24 cellular contexts compared by ENCODE assay signal in the genomic region with DNA sequence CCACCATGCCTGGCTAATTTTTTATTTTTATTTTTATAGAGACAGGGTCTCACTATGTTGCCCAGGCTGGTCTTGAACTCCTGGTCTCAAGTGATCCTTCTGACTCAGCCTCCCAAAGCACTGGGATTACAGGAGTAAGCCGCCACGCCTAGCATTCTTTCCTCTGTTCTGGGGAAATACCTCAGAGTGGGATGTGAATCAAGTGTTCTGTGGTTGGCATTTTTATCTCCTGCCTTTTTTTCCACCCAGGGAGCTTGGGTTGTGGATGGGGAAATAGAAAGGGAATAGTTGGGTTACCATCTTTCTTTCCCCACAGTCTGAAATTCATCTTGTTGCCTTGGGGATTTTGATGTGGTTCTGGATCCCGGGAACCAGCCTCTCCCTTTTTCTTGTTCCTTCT. TPM values are rescaled to one million over a fixed set of nuclear protein-coding genes. Genes with fewer than 3 reads are reported as not detected.
DNase-seq lines count a peak whose midpoint lies in the region; ATAC-seq and TF ChIP-seq lines count a peak whose summit lies in the region.
"Had no signal": no experiment of that assay in that cellular context is flagged by ENCODE, and none has a peak within 500 bp of the region (broad histone marks: within the 10 kb centered on the region; RNA-seq: fewer than 3 reads in every experiment).

No MANE protein-coding gene starts in this region.

- no peaks in the 10 kb centered on the region for H3K4me1 Mint-ChIP-seq in CD4-positive, alpha-beta T cell (ENCODE audit: low read depth)
- no peaks in the 10 kb centered on the region for H3K4me1 Mint-ChIP-seq in glutamatergic neuron (ENCODE audit: low read depth, unreplicated experiment)
- H3K4me1 Mint-ChIP-seq: GM23338, IgD-negative memory B cell had no signal

- H3K9me3 ChIP-seq in PC-3 (ENCODE audit: low read length) = no peaks in the 10 kb centered on the region
- no peaks in the 10 kb centered on the region for H3K9me3 ChIP-seq in mammary epithelial cell (replicated peaks; ENCODE audit: insufficient read depth, low read length)
- H3K9me3 ChIP-seq in CD4-positive, alpha-beta T cell (ENCODE audit: control insufficient read depth, low read length) = no peaks in the 10 kb centered on the region
- H3K9me3 ChIP-seq: BE2C, HAP-1, SJSA1 had no signal

- no peak for ATAC-seq in PC-3
- no peak for ATAC-seq in CD4-positive, alpha-beta T cell (ENCODE audit: poor library complexity)
- ATAC-seq: GM12878, GM23338, Panc1 had no signal

- no peaks in the 10 kb centered on the region for H3K9me3 Mint-ChIP-seq in CD4-positive, alpha-beta T cell
- peaks cover 2% of the 10 kb centered on the region for H3K9me3 Mint-ChIP-seq in glutamatergic neuron (ENCODE audit: unreplicated experiment)

- no peak overlapping the region for H3K27ac ChIP-seq in PC-3 (ENCODE audit: low read length)
- no peak overlapping the region for H3K27ac ChIP-seq in mammary epithelial cell (ENCODE audit: insufficient read depth, low read depth, low read length)
- H3K27ac ChIP-seq in CD4-positive, alpha-beta T cell (ENCODE audit: low read depth, low read length) = no peak overlapping the region
- H3K27ac ChIP-seq: SJSA1 had no signal

- peak; percentile 61 for DNase-seq in A172 (ENCODE audit: low spot score)
- peak; percentile 43 for DNase-seq in GM04503 (ENCODE audit: low read depth)
- peak; percentile 38 for DNase-seq in PC-3
- DNase-seq in mammary epithelial cell = peak; percentile 26
- no peak for DNase-seq in CD4-positive, alpha-beta T cell
- DNase-seq in germinal center (ENCODE audit: low spot score) = no peak
- DNase-seq in NCI-H2029 treated with DMSO at 0.1 percent for 48 hours (lab: John Stamatoyannopoulos, UW) = no peak
- DNase-seq in glutamatergic neuron = no peak
- DNase-seq: 8988T; BE2C; MM.1S; NCI-H1048; NCI-H1417 treated with DMSO at 0.1 percent for 48 hours; NCI-H187; NCI-H510A treated with DMSO at 0.1 percent for 48 hours; NCI-H774; NK-92 treated with Interleukin-12 subunit alpha and Interleukin-12 subunit beta, amount 100 ng/mL, for 24 hours had no signal

- H3K4me3 Mint-ChIP-seq in CD4-positive, alpha-beta T cell = no peak overlapping the region
- H3K4me3 Mint-ChIP-seq in glutamatergic neuron (ENCODE audit: unreplicated experiment) = no peak overlapping the region
- H3K4me3 Mint-ChIP-seq: GM23338 had no signal

- CTCF ChIA-PET in PC-3 (lab: Charles Lee) = no interaction called here
- CTCF ChIA-PET in mammary epithelial cell (lab: Charles Lee; ENCODE audit: low non-redundant PET) = no interaction called here
- CTCF ChIA-PET in CD4-positive, alpha-beta T cell (lab: Charles Lee) = no interaction called here

- no peak overlapping the region for H3K27ac Mint-ChIP-seq in CD4-positive, alpha-beta T cell
- no peak overlapping the region for H3K27ac Mint-ChIP-seq in glutamatergic neuron (ENCODE audit: unreplicated experiment)
- H3K27ac Mint-ChIP-seq: GM23338 had no signal

- H3K27me3 Mint-ChIP-seq in CD4-positive, alpha-beta T cell = peaks cover 10% of the 10 kb centered on the region
- H3K27me3 Mint-ChIP-seq in glutamatergic neuron (ENCODE audit: unreplicated experiment) = no peaks in the 10 kb centered on the region
- H3K27me3 Mint-ChIP-seq: IgD-negative memory B cell had no signal

- H3K4me1 ChIP-seq in PC-3 (ENCODE audit: insufficient read depth, low read length) (no peaks in the 10 kb centered on the region), mammary epithelial cell (ENCODE audit: insufficient read depth, low read length) (no peaks in the 10 kb centered on the region)
- H3K4me1 ChIP-seq: BE2C, HAP-1, SJSA1 had no signal

- intact Hi-C loops in PC-3 (cut with micrococcal nuclease) = no loop called here
- intact Hi-C loops in mammary epithelial cell (cut with micrococcal nuclease) = no loop called here
- intact Hi-C loops in CD4-positive, alpha-beta T cell (cut with DNase I, micrococcal nuclease) = no loop called here

- BruUV-seq in PC-3 (replicated peaks; lab: Mats Ljungman, UMichigan) = no TSS peak
- BruUV-seq in mammary epithelial cell (replicated peaks; lab: Mats Ljungman, UMichigan) = no TSS peak

- no peak overlapping the region for H3K4me2 ChIP-seq in PC-3 (ENCODE audit: low read length)
- no peak overlapping the region for H3K4me2 ChIP-seq in mammary epithelial cell (ENCODE audit: insufficient read depth, low read depth, low read length)
- H3K4me2 ChIP-seq: GM23338 had no signal

- TF ChIP-seq CTCF in PC-3 (conservative IDR thresholded peaks at IDR 0.05; ENCODE audit: low read depth, low read length) = no peak
- no peak for TF ChIP-seq CTCF in mammary epithelial cell (conservative IDR thresholded peaks at IDR 0.05 in 1 of 2, IDR thresholded peaks at IDR 0.05 in 1 of 2; ENCODE audit: extremely low read depth in 1 of 2, insufficient read depth in 1 of 2, low read depth in 1 of 2, low read length in 2 of 2)
- no peak for TF ChIP-seq CTCF in CD4-positive, alpha-beta T cell (IDR thresholded peaks at IDR 0.05)
- no peak for TF ChIP-seq CTCF in glutamatergic neuron (IDR thresholded peaks at IDR 0.05; ENCODE audit: partially characterized antibody, unreplicated experiment)

- no peaks in the 10 kb centered on the region for H3K27me3 ChIP-seq in PC-3 (ENCODE audit: low read length)
- H3K27me3 ChIP-seq in mammary epithelial cell (ENCODE audit: insufficient read depth, low read length) = no peaks in the 10 kb centered on the region
- H3K27me3 ChIP-seq in CD4-positive, alpha-beta T cell (ENCODE audit: control insufficient read depth, insufficient read depth, low read length) = peaks cover 4% of the 10 kb centered on the region
- H3K27me3 ChIP-seq: BE2C had no signal

- no peaks in the 10 kb centered on the region for H3F3A ChIP-seq in PC-3 (ENCODE audit: low read length, unreplicated experiment)

- H3K36me3 Mint-ChIP-seq in CD4-positive, alpha-beta T cell (ENCODE audit: low read depth) = no peaks in the 10 kb centered on the region
- H3K36me3 Mint-ChIP-seq in glutamatergic neuron (ENCODE audit: unreplicated experiment) = peaks cover 2% of the 10 kb centered on the region
- H3K36me3 Mint-ChIP-seq: IgD-negative memory B cell had no signal

- H3K9me2 ChIP-seq in PC-3 (replicated peaks; ENCODE audit: low read length) = no peaks in the 10 kb centered on the region

- dilution Hi-C loops in mammary epithelial cell (cut with HindIII; ENCODE audit: low sequenced_read_pairs) = loop anchor here (5.0 kb wide), 1 partner anchor 329 kb away; no protein-coding TSS in a partner anchor

- H3K79me2 ChIP-seq in PC-3 (ENCODE audit: low read length) (no peaks in the 10 kb centered on the region), mammary epithelial cell (ENCODE audit: insufficient read depth, low read length) (no peaks in the 10 kb centered on the region)

- H3K36me3 ChIP-seq in PC-3 (ENCODE audit: low read depth, low read length) (no peaks in the 10 kb centered on the region), mammary epithelial cell (ENCODE audit: insufficient read depth, low read length) (no peaks in the 10 kb centered on the region)
- H3K36me3 ChIP-seq: BE2C, HAP-1, SJSA1 had no signal

- H3K4me3 ChIP-seq in PC-3 (ENCODE audit: low read length) (no peak overlapping the region), mammary epithelial cell (replicated peaks in 1 of 3; ENCODE audit: insufficient read depth in 1 of 3, low read depth in 2 of 3, low read length in 3 of 3) (no peak overlapping the region)
- H3K4me3 ChIP-seq: GM12878, GM23338, HAP-1, SJSA1 had no signal

- no peak overlapping the region for H2AFZ ChIP-seq in PC-3 (ENCODE audit: low read length)
- no peak overlapping the region for H2AFZ ChIP-seq in mammary epithelial cell (ENCODE audit: low read depth, low read length)
- H2AFZ ChIP-seq: GM23338 had no signal

- POLR2A ChIA-PET in PC-3 (lab: Charles Lee; ENCODE audit: unreplicated experiment) = no interaction called here
- POLR2A ChIA-PET in CD4-positive, alpha-beta T cell (lab: Charles Lee) = no interaction called here

- in situ Hi-C loops in mammary epithelial cell (cut with MboI; ENCODE audit: low sequenced_read_pairs in 2 of 2) = no loop called here

- H4K20me1 ChIP-seq in PC-3 (ENCODE audit: low read length) (no peaks in the 10 kb centered on the region), mammary epithelial cell (ENCODE audit: insufficient read depth, low read length) (no peaks in the 10 kb centered on the region)

- H3K9ac ChIP-seq in PC-3 (ENCODE audit: low read length) (no peak overlapping the region), mammary epithelial cell (ENCODE audit: insufficient read depth, low read length) (no peak overlapping the region)

- WGBS in mammary epithelial cell (ENCODE audit: low coverage, missing lambda C conversion rate) = 67% methylated on average over 3 of the region's 3 CpGs

RNA-seq across cellular contexts. Expression of gene TFAP2C, which starts 24.1 kb away (rescaled TPM):
- 1.9 and 2.0 TPM in 2 replicates for total RNA-seq in A172 (2014; rRNA removed; shearing (Covaris generic))
- total RNA-seq in PC-3 (2014; rRNA removed) (36.3 and 37.6 TPM in 2 replicates), mammary epithelial cell (10 to 100 TPM; 20.0 to 23.3 TPM), glutamatergic neuron (ENCODE audit: unreplicated experiment) (35.3 TPM)
- polyA plus RNA-seq in mammary epithelial cell = 12.7 TPM
- 18.0 TPM for polyA minus RNA-seq in mammary epithelial cell
- not detected for total RNA-seq in CD4-positive, alpha-beta T cell
- total RNA-seq: GM12878; T-helper 1 cell treated with Interleukin-12 subunit alpha and Interleukin-12 subunit beta and Interleukin-4 antibody, amounts not matched to agents 30 ng/mL and 1 ng/mL, for 36 hours had no signal
- polyA plus RNA-seq: IgD-negative memory B cell had no signal

Comparison
In these comparisons a context has a peak if more than half of its experiments do, and no peak if none do; other contexts are left out.
1. DNase-seq: peak in A172 (single experiment), GM04503 (single experiment), PC-3 (single experiment) and mammary epithelial cell (single experiment); none in CD4-positive, alpha-beta T cell (0 of 10), germinal center (single experiment), NCI-H2029 treated with DMSO at 0.1 percent for 48 hours (single experiment) and glutamatergic neuron (single experiment).